In the genomic region with DNA sequence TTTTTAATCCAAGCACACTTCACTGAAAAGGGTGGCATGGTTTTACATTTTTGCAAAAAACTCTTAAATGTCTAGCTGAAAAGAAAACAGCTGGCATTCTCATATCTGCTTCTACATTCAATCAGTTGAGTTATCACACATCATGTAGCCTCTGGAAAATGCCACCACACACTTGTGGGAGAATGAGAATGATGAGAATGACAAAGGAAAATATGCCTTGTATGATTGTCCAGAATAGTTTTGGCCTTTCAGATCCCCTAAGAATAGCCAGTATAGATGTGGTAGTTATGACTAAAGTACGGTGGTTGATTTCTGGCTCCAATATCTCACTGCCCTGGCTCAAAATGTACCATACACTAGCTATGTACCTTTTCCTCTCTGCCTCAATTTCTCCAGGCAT, we compare ENCODE assay signal across 31 cellular contexts.
"Had no signal": no experiment of that assay in that cellular context is flagged by ENCODE, and none has a peak within 500 bp of the region (broad histone marks: within the 10 kb centered on the region; RNA-seq: fewer than 3 reads in every experiment).

No MANE protein-coding gene starts in this region.

- H3K4me3 ChIP-seq: pancreas, psoas muscle, right lobe of liver, sigmoid colon, skin epidermis, smooth muscle cell, spleen, suprapubic skin, testis, tibial artery, transverse colon, upper lobe of right lung, uterus had no signal

- H3K4me1 Mint-ChIP-seq: naive thymus-derived CD8-positive, alpha-beta T cell; neural crest cell; stimulated activated naive CD8-positive, alpha-beta T cell treated with anti-CD3 and anti-CD28 coated beads, Interleukin-15, amount 100 ng/mL, for 72 hours had no signal

- H3K9me3 Mint-ChIP-seq: naive thymus-derived CD8-positive, alpha-beta T cell; natural killer cell treated with Interleukin-12 subunit alpha and Interleukin-12 subunit beta and Interleukin-15 and Interleukin-18, amount 100 ng/mL, for 72 hours; nephron progenitor cell; neural crest cell; stimulated activated memory B cell treated with anti-CD40 and anti-IgM and Interleukin-4, amounts not matched to agents 10 μg/mL and 1 μg/mL and 100 μg/mL, for 72 hours; stimulated activated naive CD8-positive, alpha-beta T cell treated with anti-CD3 and anti-CD28 coated beads, Interleukin-15, amount 100 ng/mL, for 72 hours; type B pancreatic cell had no signal

- H3K36me3 Mint-ChIP-seq: naive thymus-derived CD8-positive, alpha-beta T cell; natural killer cell treated with Interleukin-12 subunit alpha and Interleukin-12 subunit beta and Interleukin-15 and Interleukin-18, amount 100 ng/mL, for 72 hours; stimulated activated memory B cell treated with anti-CD40 and anti-IgM and Interleukin-4, amounts not matched to agents 10 μg/mL and 1 μg/mL and 100 μg/mL, for 72 hours; type B pancreatic cell had no signal

- H3K27ac ChIP-seq: neutrophil, pancreas, psoas muscle, right lobe of liver, sigmoid colon, skin epidermis, spleen, suprapubic skin, testis, tibial artery, transverse colon, upper lobe of right lung, uterus had no signal

- H3K9me3 ChIP-seq: neutrophil, pancreas, psoas muscle, right lobe of liver, sigmoid colon, spleen, suprapubic skin, testis, tibial artery, transverse colon, upper lobe of right lung, uterus had no signal

- H3K4me1 ChIP-seq: pancreas, psoas muscle, right lobe of liver, sigmoid colon, spleen, testis, tibial artery, transverse colon, upper lobe of right lung, uterus had no signal

- H3K4me2 ChIP-seq: smooth muscle cell had no signal

- H3K36me3 ChIP-seq: neutrophil, pancreas, right lobe of liver, sigmoid colon, spleen, suprapubic skin, tibial artery, transverse colon, upper lobe of right lung, uterus had no signal

- H3K4me3 Mint-ChIP-seq: naive thymus-derived CD8-positive, alpha-beta T cell; natural killer cell treated with Interleukin-12 subunit alpha and Interleukin-12 subunit beta and Interleukin-15 and Interleukin-18, amount 100 ng/mL, for 72 hours; nephron progenitor cell; neural crest cell; stimulated activated memory B cell treated with anti-CD40 and anti-IgM and Interleukin-4, amounts not matched to agents 10 μg/mL and 1 μg/mL and 100 μg/mL, for 72 hours; stimulated activated naive CD8-positive, alpha-beta T cell treated with anti-CD3 and anti-CD28 coated beads, Interleukin-15, amount 100 ng/mL, for 72 hours; type B pancreatic cell had no signal

- DNase-seq: naive thymus-derived CD8-positive, alpha-beta T cell; nephron progenitor cell; nucleus accumbens; pancreas; psoas muscle; right cardiac atrium; right lobe of liver; sigmoid colon; spleen; stimulated activated CD4-positive, alpha-beta T cell treated with anti-CD3 and anti-CD28 coated beads, Interleukin-12 subunit alpha, Interleukin-12 subunit beta, amount 100 ng/mL, for 4 hours; stimulated activated CD4-positive, alpha-beta T cell treated with anti-CD3 and anti-CD28 coated beads, Interleukin-1b, Interleukin-23, amount 100 ng/mL, for 48 hours; stimulated activated CD4-positive, alpha-beta T cell treated with anti-CD3 and anti-CD28 coated beads, Interleukin-4, amount 100 ng/mL, for 1 hour; stimulated activated CD4-positive, alpha-beta T cell treated with anti-CD3 and anti-CD28 coated beads, Interleukin-4, amount 100 ng/mL, for 4 hours; stimulated activated CD8-positive, alpha-beta memory T cell treated with anti-CD3 and anti-CD28 coated beads, Interleukin-4, amount 100 ng/mL, for 48 hours; stimulated activated naive CD4-positive, alpha-beta T cell; stimulated activated naive CD8-positive, alpha-beta T cell treated with anti-CD3 and anti-CD28 coated beads, Interleukin-15, amount 100 ng/mL, for 72 hours; stimulated activated naive CD8-positive, alpha-beta T cell treated with anti-CD3 and anti-CD28 coated beads, Interleukin-15, Interleukin-2, amounts not matched to agents 100 U/mL and 50 U/mL, for 24 hours; substantia nigra; testis; tibial artery; transverse colon; upper lobe of right lung; uterus had no signal

- H3K27ac Mint-ChIP-seq: naive thymus-derived CD8-positive, alpha-beta T cell; natural killer cell treated with Interleukin-12 subunit alpha and Interleukin-12 subunit beta and Interleukin-15 and Interleukin-18, amount 100 ng/mL, for 72 hours; nephron progenitor cell; stimulated activated memory B cell treated with anti-CD40 and anti-IgM and Interleukin-4, amounts not matched to agents 10 μg/mL and 1 μg/mL and 100 μg/mL, for 72 hours; stimulated activated naive CD8-positive, alpha-beta T cell treated with anti-CD3 and anti-CD28 coated beads, Interleukin-15, amount 100 ng/mL, for 72 hours; type B pancreatic cell had no signal

- H3K27me3 ChIP-seq: pancreas, right lobe of liver, sigmoid colon, testis, transverse colon, upper lobe of right lung, uterus had no signal
